Comparison of ENCODE assay signal across 11 cellular contexts in genomic region chr9:35729101-35729500, GRCh38. TPM values are rescaled to one million over a fixed set of nuclear protein-coding genes. Genes with fewer than 3 reads are reported as not detected.
DNase-seq lines count a peak whose midpoint lies in the region; ATAC-seq and TF ChIP-seq lines count a peak whose summit lies in the region.
"Had no signal": no experiment of that assay in that cellular context is flagged by ENCODE, and none has a peak within 500 bp of the region (broad histone marks: within the 10 kb centered on the region; RNA-seq: fewer than 3 reads in every experiment).

No MANE protein-coding gene starts in this region.

- DNase-seq in NB4 (ENCODE audit: low read depth), result no peak
- DNase-seq in erythroblast (lab: John Stamatoyannopoulos, UW), result peak; percentile 27 to 47
- no peak for DNase-seq in osteoblast (ENCODE audit: insufficient read length, low spot score, missing footprints)
- DNase-seq in GM10266 (ENCODE audit: extremely low spot score), result no peak
- DNase-seq in NCI-H2081 (lab: John Stamatoyannopoulos, UW), result no peak
- no peak for DNase-seq in T-helper 2 cell treated with Interferon-gamma antibody and Interleukin-4, amounts not matched to agents 5 μg/mL and 100 μg/mL, for 36 hours (ENCODE audit: low spot score)
- DNase-seq: NCI-H1417 had no signal

- no peak overlapping the region for H3K4me3 Mint-ChIP-seq in T-helper 2 cell treated with Interferon-gamma antibody and Interleukin-4, amounts not matched to agents 5 μg/mL and 100 μg/mL, for 36 hours
- H3K4me3 Mint-ChIP-seq: neural crest cell had no signal

- H3K4me3 ChIP-seq in BLaER1 (peak overlapping the region; percentile 89), NB4 (ENCODE audit: low read depth, low read length) (peak overlapping the region; percentile 90), osteoblast (ENCODE audit: insufficient read depth, low read length) (peak overlapping the region; percentile 90)

- H3K27ac Mint-ChIP-seq in T-helper 2 cell treated with Interferon-gamma antibody and Interleukin-4, amounts not matched to agents 5 μg/mL and 100 μg/mL, for 36 hours, result no peak overlapping the region

- H3K36me3 Mint-ChIP-seq in T-helper 2 cell treated with Interferon-gamma antibody and Interleukin-4, amounts not matched to agents 5 μg/mL and 100 μg/mL, for 36 hours (ENCODE audit: low read depth), result peaks cover 27% of the 10 kb centered on the region

- peaks cover 20% of the 10 kb centered on the region for H3K4me1 Mint-ChIP-seq in T-helper 2 cell treated with Interferon-gamma antibody and Interleukin-4, amounts not matched to agents 5 μg/mL and 100 μg/mL, for 36 hours (ENCODE audit: low read depth)

- H3K79me2 ChIP-seq in osteoblast (ENCODE audit: insufficient read depth, low read length), result peaks cover 86% of the 10 kb centered on the region

- peaks cover 71% of the 10 kb centered on the region for H4K20me1 ChIP-seq in BLaER1
- peaks cover 39% of the 10 kb centered on the region for H4K20me1 ChIP-seq in osteoblast (ENCODE audit: insufficient read depth, low read length)

- TF ChIP-seq POLR2A in NB4 (IDR thresholded peaks at IDR 0.05; ENCODE audit: extremely low read depth, insufficient read length) (no peak), erythroblast (IDR thresholded peaks at IDR 0.05; ENCODE audit: low read length) (no peak)

- peak overlapping the region; percentile 91 for H3K4me2 ChIP-seq in BLaER1
- H3K4me2 ChIP-seq in osteoblast (ENCODE audit: insufficient read depth, low read length), result peak overlapping the region; percentile 92

- no peak overlapping the region for H2AFZ ChIP-seq in osteoblast (ENCODE audit: low read length)

- no peak for ATAC-seq in GM21367 (IDR thresholded peaks at IDR 0.05; ENCODE audit: unreplicated experiment)

- no peaks in the 10 kb centered on the region for H3K27me3 Mint-ChIP-seq in T-helper 2 cell treated with Interferon-gamma antibody and Interleukin-4, amounts not matched to agents 5 μg/mL and 100 μg/mL, for 36 hours (ENCODE audit: low read depth)

- H3K4me1 ChIP-seq in BLaER1 (peaks cover 69% of the 10 kb centered on the region), osteoblast (ENCODE audit: insufficient read depth, low read length) (peaks cover 65% of the 10 kb centered on the region)

- no peak overlapping the region; the same call in 1 of the 2 replicates for H3K9ac ChIP-seq in BLaER1

- H3K36me3 ChIP-seq in BLaER1 (peaks cover 25% of the 10 kb centered on the region), osteoblast (ENCODE audit: insufficient read depth, low read length) (peaks cover 23% of the 10 kb centered on the region)

- H3K9me3 Mint-ChIP-seq in T-helper 2 cell treated with Interferon-gamma antibody and Interleukin-4, amounts not matched to agents 5 μg/mL and 100 μg/mL, for 36 hours, result no peaks in the 10 kb centered on the region
- H3K9me3 Mint-ChIP-seq: neural crest cell had no signal

- H3K27me3 ChIP-seq in BLaER1 (no peaks in the 10 kb centered on the region), osteoblast (ENCODE audit: insufficient read depth, low read length) (no peaks in the 10 kb centered on the region)

- TF ChIP-seq CTCF in NB4 (IDR thresholded peaks at IDR 0.05; ENCODE audit: low read depth, low read length), result no peak
- TF ChIP-seq CTCF in osteoblast (IDR thresholded peaks at IDR 0.05; ENCODE audit: extremely low read depth, low read depth, low read length), result no peak
- no peak for TF ChIP-seq CTCF in GM10266 (IDR thresholded peaks at IDR 0.05; ENCODE audit: control insufficient read depth, insufficient read depth, low read depth, missing control alignments)

- no peaks in the 10 kb centered on the region for H3K9me3 ChIP-seq in BLaER1
- no peaks in the 10 kb centered on the region for H3K9me3 ChIP-seq in osteoblast (ENCODE audit: low read depth, low read length)

- H3K27ac ChIP-seq in BLaER1, result peak overlapping the region; percentile 82; the same call in 1 of the 2 replicates
- H3K27ac ChIP-seq in osteoblast (ENCODE audit: low read depth, low read length), result peak overlapping the region; percentile 87

RNA-seq across cellular contexts. Expression of gene TLN1, which starts 2.9 kb away (rescaled TPM):
- 306 and 376 TPM in 2 replicates for total RNA-seq in osteoblast

RNA-seq across cellular contexts. Expression of gene CREB3, which starts 3.4 kb away (rescaled TPM):
- total RNA-seq in osteoblast, result 56.6 and 64.8 TPM in 2 replicates

RNA-seq across cellular contexts. Expression of gene GBA2, which starts 19.9 kb away (rescaled TPM):
- 29.5 and 31.1 TPM in 2 replicates for total RNA-seq in osteoblast

RNA-seq across cellular contexts. Expression of gene RGP1, which starts 20.0 kb away (rescaled TPM):
- 16.5 and 18.5 TPM in 2 replicates for total RNA-seq in osteoblast

RNA-seq across cellular contexts. Expression of gene MSMP, which starts 25.0 kb away (rescaled TPM):
- not detected in 2 replicates for total RNA-seq in osteoblast
- total RNA-seq: neural crest cell, SK-MEL-5 had no signal

Comparison
In these comparisons a context has a peak if more than half of its experiments do, and no peak if none do; other contexts are left out.
1. DNase-seq: peak in erythroblast (2 of 2); none in NB4 (single experiment), osteoblast (single experiment), GM10266 (single experiment), NCI-H2081 (0 of 2) and T-helper 2 cell treated with Interferon-gamma antibody and Interleukin-4, amounts not matched to agents 5 μg/mL and 100 μg/mL, for 36 hours (single experiment).
2. Peak in every context shown above with its lines, with median percentiles within 50 percentile points of each other: H3K4me3 ChIP-seq.